In genomic region chr2:148507970-148508369, GRCh38 we compare ENCODE assay signal across 24 cellular contexts.
DNase-seq lines count a peak whose midpoint lies in the region; ATAC-seq and TF ChIP-seq lines count a peak whose summit lies in the region.
"Had no signal": no experiment of that assay in that cellular context is flagged by ENCODE, and none has a peak within 500 bp of the region (broad histone marks: within the 10 kb centered on the region; RNA-seq: fewer than 3 reads in every experiment).

No MANE protein-coding gene starts in this region.

- POLR2A ChIA-PET in SK-N-SH (lab: Yijun Ruan, JAX) = no interaction called here

- no peak for TF ChIP-seq POLR2A in erythroblast (IDR thresholded peaks at IDR 0.05; ENCODE audit: low read length)
- TF ChIP-seq POLR2A in sigmoid colon (IDR thresholded peaks at IDR 0.05) = no peak

- no peaks in the 10 kb centered on the region for H3K79me2 ChIP-seq in SK-N-SH (ENCODE audit: insufficient read depth)

- DNase-seq in DMS 273 (lab: John Stamatoyannopoulos, UW; ENCODE audit: unreplicated experiment) (peak; percentile 6), DMS 273 treated with DMSO at 0.1 percent for 48 hours (lab: John Stamatoyannopoulos, UW) (no peak), left ventricle myocardium superior (no peak), heart right ventricle (no peak), erythroblast (lab: John Stamatoyannopoulos, UW) (peak; percentile 10 to 16), sigmoid colon (no peak), sciatic nerve (ENCODE audit: low spot score) (no peak), SK-N-SH (no peak)
- DNase-seq: ACHN; CD4-positive, CD25-positive, alpha-beta regulatory T cell; DMS53; HFFc6; KBM-7; MV-4-11; NCI-H1105 treated with DMSO at 0.1 percent for 48 hours; NCI-H146; NCI-H1930; NCI-H2107; NCI-H446 treated with DMSO at 0.1 percent for 48 hours; PC-9; Right ventricle myocardium superior had no signal

- intact Hi-C loops in left ventricle myocardium superior (cut with micrococcal nuclease) = loop anchor here (10.0 kb wide), 1 partner anchor 573 kb away; no protein-coding TSS in a partner anchor
- intact Hi-C loops in heart right ventricle (cut with DNase I) = loop anchor here in 7 of 10 donors (2.0 to 10.0 kb wide), 7 partner anchors 513 to 571 kb away; no protein-coding TSS in a partner anchor
- intact Hi-C loops in sigmoid colon (cut with DNase I) = loop anchor here (2.0 to 5.0 kb wide), 2 partner anchors 517 to 571 kb away; no protein-coding TSS in a partner anchor
- intact Hi-C loops in sciatic nerve (cut with DNase I) = no loop called here

- H3K27ac ChIP-seq in heart right ventricle (no peak overlapping the region), sigmoid colon (no peak overlapping the region), SK-N-SH (ENCODE audit: low read depth in 2 of 2, low read length in 1 of 2) (no peak overlapping the region)
- H3K27ac ChIP-seq: 22Rv1, PC-9, SJSA1 had no signal

- H3K4me2 ChIP-seq in SK-N-SH = no peak overlapping the region
- H3K4me2 ChIP-seq: PC-9 had no signal

- no peak for TF ChIP-seq RAD21 in SK-N-SH (IDR thresholded peaks at IDR 0.05; ENCODE audit: low read length)

- H2AFZ ChIP-seq in SK-N-SH (ENCODE audit: low read depth) = no peak overlapping the region
- H2AFZ ChIP-seq: PC-9 had no signal

- CTCF ChIA-PET in SK-N-SH (lab: Yijun Ruan, JAX) = interaction anchor here (0.6 to 4.9 kb wide), 13 partner anchors 14 to 572 kb away, joined by 3 to 46 read pairs (median 10); partner anchors contain the start of genes MBD5 and ORC4

- no peaks in the 10 kb centered on the region for H3K27me3 ChIP-seq in heart right ventricle
- H3K27me3 ChIP-seq in sigmoid colon = no peaks in the 10 kb centered on the region
- no peaks in the 10 kb centered on the region for H3K27me3 ChIP-seq in SK-N-SH (ENCODE audit: insufficient read depth)
- H3K27me3 ChIP-seq: SJSA1 had no signal

- ATAC-seq in left ventricle myocardium superior (peak; percentile 22), heart right ventricle (no peak), sciatic nerve (no peak)

- H3K9me3 ChIP-seq in heart right ventricle (no peaks in the 10 kb centered on the region), sigmoid colon (no peaks in the 10 kb centered on the region), SK-N-SH (no peaks in the 10 kb centered on the region)
- H3K9me3 ChIP-seq: HAP-1, SJSA1 had no signal

- WGBS in heart right ventricle, 2 donors = 58 to 63% methylated on average over 3 of the region's 3 CpGs
- WGBS in sigmoid colon, 2 donors = 91 to 94% methylated on average over 3 of the region's 3 CpGs
- 91% methylated on average over 3 of the region's 3 CpGs for WGBS in SK-N-SH (ENCODE audit: low lambda C conversion rate)

- no peaks in the 10 kb centered on the region for H3F3A ChIP-seq in SK-N-SH (replicated peaks; ENCODE audit: insufficient read depth)

- TF ChIP-seq EP300 in sigmoid colon (IDR thresholded peaks at IDR 0.05) = no peak
- TF ChIP-seq EP300 in SK-N-SH (IDR thresholded peaks at IDR 0.05; ENCODE audit: borderline replicate concordance in 1 of 2, low read depth in 1 of 2, low read length in 1 of 2) = no peak

- H3K36me3 ChIP-seq in heart right ventricle (peaks cover 0 to 14% (median 0%) of the 10 kb centered on the region in 9 donors), sigmoid colon (peaks cover 0 to 9% (median 0%) of the 10 kb centered on the region in 4 donors), SK-N-SH (replicated peaks in 1 of 2; ENCODE audit: control insufficient read depth in 1 of 2, insufficient read depth in 2 of 2, low read length in 1 of 2) (peaks cover 0 to 5% of the 10 kb centered on the region in 2 experiments)
- H3K36me3 ChIP-seq: HAP-1, SJSA1 had no signal

- no peak for TF ChIP-seq CTCF in heart right ventricle (IDR thresholded peaks at IDR 0.05)
- no peak for TF ChIP-seq CTCF in sigmoid colon (IDR thresholded peaks at IDR 0.05)
- TF ChIP-seq CTCF in SK-N-SH (IDR thresholded peaks at IDR 0.05) = no peak

- H3K4me3 ChIP-seq in heart right ventricle (no peak overlapping the region), sigmoid colon (no peak overlapping the region), SK-N-SH (ENCODE audit: low read depth in 2 of 2, low read length in 1 of 2) (no peak overlapping the region)
- H3K4me3 ChIP-seq: HAP-1, PC-9, SJSA1 had no signal

- H3K9ac ChIP-seq in SK-N-SH = no peak overlapping the region

- peaks cover 0 to 17% (median 7%) of the 10 kb centered on the region in 9 donors for H3K4me1 ChIP-seq in heart right ventricle
- peaks cover 0 to 7% (median 5%) of the 10 kb centered on the region in 4 donors for H3K4me1 ChIP-seq in sigmoid colon
- peaks cover 0 to 6% of the 10 kb centered on the region in 2 experiments; a peak in 2 of 4 replicates for H3K4me1 ChIP-seq in SK-N-SH (ENCODE audit: control insufficient read depth in 1 of 2, insufficient read depth in 2 of 2, low read depth in 1 of 2, low read length in 1 of 2)

- no peaks in the 10 kb centered on the region for H3K9me2 ChIP-seq in SK-N-SH

- H4K20me1 ChIP-seq in SK-N-SH (ENCODE audit: insufficient read depth) = no peaks in the 10 kb centered on the region

TF ChIP-seq in SK-N-SH, 30 proteins besides CTCF, POLR2A, EP300 and RAD21:
- TF ChIP-seq YY1 (IDR thresholded peaks at IDR 0.05; ENCODE audit: low read depth) (no peak), REST (IDR thresholded peaks at IDR 0.05; ENCODE audit: low read depth, low read length) (no peak), NFIC (IDR thresholded peaks at IDR 0.05; ENCODE audit: borderline replicate concordance) (no peak), GABPA (IDR thresholded peaks at IDR 0.05; ENCODE audit: low read depth) (no peak)

Comparison
In these comparisons a context has a peak if more than half of its experiments do, and no peak if none do; other contexts are left out.
1. DNase-seq: peak in DMS 273 (single experiment) and erythroblast (2 of 2); none in DMS 273 treated with DMSO at 0.1 percent for 48 hours (single experiment), left ventricle myocardium superior (single experiment), heart right ventricle (0 of 2), sigmoid colon (single experiment), sciatic nerve (single experiment) and SK-N-SH (single experiment).